ENCODE assay signal across 13 cellular contexts in the genomic region with DNA sequence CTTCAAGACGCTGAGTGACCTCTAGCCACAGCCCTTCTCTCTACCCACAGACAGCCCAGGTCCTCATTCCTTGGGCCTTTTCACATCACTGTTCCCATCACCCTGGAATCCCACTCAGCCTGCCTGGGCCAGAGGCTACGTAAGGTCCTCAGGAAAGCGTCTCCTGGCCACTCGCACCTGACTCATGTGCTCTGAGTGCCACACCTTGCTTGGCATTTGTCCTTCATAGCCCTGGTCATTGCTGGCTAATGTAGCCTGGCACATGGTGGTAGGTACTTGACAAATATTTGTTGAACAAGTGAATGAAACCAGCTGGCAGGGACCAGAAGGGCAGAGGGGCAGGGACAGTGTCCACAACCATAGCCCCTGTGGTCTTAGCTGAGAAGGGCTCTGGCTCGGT. TPM values are rescaled to one million over a fixed set of nuclear protein-coding genes. Genes with fewer than 3 reads are reported as not detected.
DNase-seq lines count a peak whose midpoint lies in the region; ATAC-seq and TF ChIP-seq lines count a peak whose summit lies in the region.
"Had no signal": no experiment of that assay in that cellular context is flagged by ENCODE, and none has a peak within 500 bp of the region (broad histone marks: within the 10 kb centered on the region; RNA-seq: fewer than 3 reads in every experiment).

No MANE protein-coding gene starts in this region.

- 75 to 91% methylated on average over 5 of the region's 5 CpGs for WGBS in lung, 2 donors

- no peak for TF ChIP-seq CTCF in lung (IDR thresholded peaks at IDR 0.05; ENCODE audit: control extremely low read depth, extremely low read depth)

- H3K27ac ChIP-seq in lung (ENCODE audit: low read depth in 1 of 2, low read length in 1 of 2): peak overlapping the region in 1 of 2 donors; percentile 71
- H3K27ac ChIP-seq: thoracic aorta had no signal

- no peak for DNase-seq in stimulated activated naive CD8-positive, alpha-beta T cell treated with anti-CD3 and anti-CD28 coated beads, Interleukin-15, amount 100 ng/mL, for 72 hours
- DNase-seq in activated naive CD4-positive, alpha-beta T cell treated with anti-CD3 and anti-CD28 coated beads, Interleukin-2, amount 50 U/mL, for 72 hours (ENCODE audit: low spot score in 2 of 2): no peak
- DNase-seq in lung (ENCODE audit: low spot score) (peak; percentile 73), A172 (ENCODE audit: low spot score) (no peak), inferior parietal cortex (ENCODE audit: extremely low spot score) (no peak), NCI-H446 (lab: John Stamatoyannopoulos, UW) (no peak)
- DNase-seq: activated B cell treated with CpG ODN at 0.5 μM for 24 hours, aorta, NCI-H1048 had no signal

- no peak overlapping the region for H3K4me3 ChIP-seq in lung
- H3K4me3 ChIP-seq: thoracic aorta had no signal

- H3K36me3 Mint-ChIP-seq in stimulated activated naive CD8-positive, alpha-beta T cell treated with anti-CD3 and anti-CD28 coated beads, Interleukin-15, Interleukin-2, amounts not matched to agents 100 ng/mL and 50 ng/mL, for 24 hours (ENCODE audit: low read depth): no peaks in the 10 kb centered on the region
- H3K36me3 Mint-ChIP-seq in activated naive CD4-positive, alpha-beta T cell treated with anti-CD3 and anti-CD28 coated beads, Interleukin-2, amount 50 U/mL, for 72 hours: no peaks in the 10 kb centered on the region

- H3K27me3 Mint-ChIP-seq in stimulated activated naive CD8-positive, alpha-beta T cell treated with anti-CD3 and anti-CD28 coated beads, Interleukin-15, Interleukin-2, amounts not matched to agents 100 ng/mL and 50 ng/mL, for 24 hours: no peaks in the 10 kb centered on the region
- H3K27me3 Mint-ChIP-seq in stimulated activated naive CD8-positive, alpha-beta T cell treated with anti-CD3 and anti-CD28 coated beads, Interleukin-15, amount 100 ng/mL, for 72 hours: no peaks in the 10 kb centered on the region
- H3K27me3 Mint-ChIP-seq: activated B cell treated with CpG ODN at 0.5 μM for 24 hours; dendritic cell treated with granulocyte-macrophage colony-stimulating factor and Interleukin-4, amounts not matched to agents 40 ng/mL and 50 ng/mL, for 4 days had no signal

- no peaks in the 10 kb centered on the region for H3K9me3 Mint-ChIP-seq in stimulated activated naive CD8-positive, alpha-beta T cell treated with anti-CD3 and anti-CD28 coated beads, Interleukin-15, Interleukin-2, amounts not matched to agents 100 ng/mL and 50 ng/mL, for 24 hours
- no peaks in the 10 kb centered on the region for H3K9me3 Mint-ChIP-seq in stimulated activated naive CD8-positive, alpha-beta T cell treated with anti-CD3 and anti-CD28 coated beads, Interleukin-15, amount 100 ng/mL, for 72 hours
- no peaks in the 10 kb centered on the region for H3K9me3 Mint-ChIP-seq in activated naive CD4-positive, alpha-beta T cell treated with anti-CD3 and anti-CD28 coated beads, Interleukin-2, amount 50 U/mL, for 72 hours
- H3K9me3 Mint-ChIP-seq: activated B cell treated with CpG ODN at 0.5 μM for 24 hours; dendritic cell treated with granulocyte-macrophage colony-stimulating factor and Interleukin-4, amounts not matched to agents 40 ng/mL and 50 ng/mL, for 4 days had no signal

- no peak for ATAC-seq in stimulated activated naive CD8-positive, alpha-beta T cell treated with anti-CD3 and anti-CD28 coated beads, Interleukin-15, amount 100 ng/mL, for 72 hours
- no peak for ATAC-seq in activated naive CD4-positive, alpha-beta T cell treated with anti-CD3 and anti-CD28 coated beads, Interleukin-2, amount 50 U/mL, for 72 hours
- ATAC-seq in lung (ENCODE audit: insufficient read depth, low FRiP score) (peak; percentile 64), HG03025 (IDR thresholded peaks at IDR 0.05; ENCODE audit: low FRiP score, unreplicated experiment) (no peak)

- H3K4me1 Mint-ChIP-seq in stimulated activated naive CD8-positive, alpha-beta T cell treated with anti-CD3 and anti-CD28 coated beads, Interleukin-15, Interleukin-2, amounts not matched to agents 100 ng/mL and 50 ng/mL, for 24 hours (ENCODE audit: low read depth): peaks cover 20% of the 10 kb centered on the region
- peaks cover 45% of the 10 kb centered on the region for H3K4me1 Mint-ChIP-seq in stimulated activated naive CD8-positive, alpha-beta T cell treated with anti-CD3 and anti-CD28 coated beads, Interleukin-15, amount 100 ng/mL, for 72 hours
- H3K4me1 Mint-ChIP-seq: activated B cell treated with CpG ODN at 0.5 μM for 24 hours had no signal

- no peak overlapping the region for H3K4me3 Mint-ChIP-seq in stimulated activated naive CD8-positive, alpha-beta T cell treated with anti-CD3 and anti-CD28 coated beads, Interleukin-15, Interleukin-2, amounts not matched to agents 100 ng/mL and 50 ng/mL, for 24 hours
- H3K4me3 Mint-ChIP-seq in stimulated activated naive CD8-positive, alpha-beta T cell treated with anti-CD3 and anti-CD28 coated beads, Interleukin-15, amount 100 ng/mL, for 72 hours: no peak overlapping the region
- H3K4me3 Mint-ChIP-seq: activated B cell treated with CpG ODN at 0.5 μM for 24 hours; dendritic cell treated with granulocyte-macrophage colony-stimulating factor and Interleukin-4, amounts not matched to agents 40 ng/mL and 50 ng/mL, for 4 days had no signal

- peaks cover 0 to 7% of the 10 kb centered on the region in 2 donors for H3K4me1 ChIP-seq in lung (ENCODE audit: control insufficient read depth in 2 of 2, insufficient read depth in 2 of 2, low read length in 2 of 2)

- no peaks in the 10 kb centered on the region for H3K27me3 ChIP-seq in lung (ENCODE audit: control insufficient read depth, insufficient read depth)

- peak overlapping the region; percentile 65 for H3K27ac Mint-ChIP-seq in stimulated activated naive CD8-positive, alpha-beta T cell treated with anti-CD3 and anti-CD28 coated beads, Interleukin-15, Interleukin-2, amounts not matched to agents 100 ng/mL and 50 ng/mL, for 24 hours
- peak overlapping the region in 1 of 2 donors; percentile 62 for H3K27ac Mint-ChIP-seq in stimulated activated naive CD8-positive, alpha-beta T cell treated with anti-CD3 and anti-CD28 coated beads, Interleukin-15, amount 100 ng/mL, for 72 hours
- peak overlapping the region; percentile 80 to 88 for H3K27ac Mint-ChIP-seq in activated naive CD4-positive, alpha-beta T cell treated with anti-CD3 and anti-CD28 coated beads, Interleukin-2, amount 50 U/mL, for 72 hours
- H3K27ac Mint-ChIP-seq: activated B cell treated with CpG ODN at 0.5 μM for 24 hours; dendritic cell treated with granulocyte-macrophage colony-stimulating factor and Interleukin-4, amounts not matched to agents 40 ng/mL and 50 ng/mL, for 4 days had no signal

- H3K9me3 ChIP-seq in lung (ENCODE audit: control insufficient read depth in 2 of 2, insufficient read depth in 1 of 2, low read length in 1 of 2): no peaks in the 10 kb centered on the region
- H3K9me3 ChIP-seq: thoracic aorta had no signal

- no peaks in the 10 kb centered on the region for H3K36me3 ChIP-seq in lung (ENCODE audit: control insufficient read depth in 2 of 2, insufficient read depth in 2 of 2, low read length in 2 of 2)
- H3K36me3 ChIP-seq: thoracic aorta had no signal

RNA-seq across cellular contexts. Expression of a gene that starts 50.6 kb away (rescaled TPM):
- 10 to 100 TPM; 14.3 to 14.7 TPM for total RNA-seq in activated naive CD4-positive, alpha-beta T cell treated with anti-CD3 and anti-CD28 coated beads, Interleukin-2, amount 50 U/mL, for 72 hours
- 1 to 10 TPM; 6.4 to 7.3 TPM for total RNA-seq in lung
- polyA plus RNA-seq in lung: 1 to 10 TPM; 3.1 to 6.1 TPM
- 11.4 and 13.9 TPM in 2 replicates for total RNA-seq in A172 (2014; rRNA removed; shearing (Covaris generic))

RNA-seq across cellular contexts. Expression of a gene that starts 59.2 kb away (rescaled TPM):
- total RNA-seq in activated naive CD4-positive, alpha-beta T cell treated with anti-CD3 and anti-CD28 coated beads, Interleukin-2, amount 50 U/mL, for 72 hours: 10 to 100 TPM; 23.2 to 25.1 TPM
- total RNA-seq in lung: 10 to 100 TPM; 11.3 to 27.8 TPM
- polyA plus RNA-seq in lung: 10 to 100 TPM; 22.7 to 26.4 TPM
- 6.0 and 7.2 TPM in 2 replicates for total RNA-seq in A172 (2014; rRNA removed; shearing (Covaris generic))
